Comparison of ENCODE assay signal across 8 cellular contexts in genomic region chr3:23202203-23202920, GRCh38. TPM values are rescaled to one million over a fixed set of nuclear protein-coding genes. Genes with fewer than 3 reads are reported as not detected.
DNase-seq lines count a peak whose midpoint lies in the region; ATAC-seq and TF ChIP-seq lines count a peak whose summit lies in the region.

No MANE protein-coding gene starts in this region.

- peak overlapping the region; percentile 63 for H3K4me3 ChIP-seq in parathyroid adenoma (ENCODE audit: low read depth, low read length)

- DNase-seq in Ammon's horn (ENCODE audit: low spot score) (peak; percentile 65), glutamatergic neuron (peak; percentile 16), NOMO-1 treated with dmso at 0.1 percent for 144 hours (lab: John Stamatoyannopoulos, UW; ENCODE audit: unreplicated experiment) (no peak)
- peak; percentile 4 for DNase-seq in activated T-helper 1 cell treated with anti-CD3 and anti-CD28 coated beads, Interleukin-12 subunit alpha, Interleukin-12 subunit beta, Interleukin-2, Interleukin-4 antibody, amounts not matched to agents 30 ng/mL and 10 ng/mL and 1 ng/mL, durations not matched to agents 14 hours and 24 hours and 36 hours (ENCODE audit: low spot score)

- ATAC-seq in GM19324 (IDR thresholded peaks at IDR 0.05; ENCODE audit: low FRiP score, unreplicated experiment) (peak; percentile 22), HG03457 (IDR thresholded peaks at IDR 0.05; ENCODE audit: unreplicated experiment) (peak; percentile 17), HG03039 (IDR thresholded peaks at IDR 0.05; ENCODE audit: unreplicated experiment) (no peak)

- no peaks in the 10 kb centered on the region for H3K4me1 ChIP-seq in parathyroid adenoma

- peaks cover 44% of the 10 kb centered on the region for H3K27me3 Mint-ChIP-seq in activated T-helper 1 cell treated with anti-CD3 and anti-CD28 coated beads, Interleukin-12 subunit alpha, Interleukin-12 subunit beta, Interleukin-2, Interleukin-4 antibody, amounts not matched to agents 30 ng/mL and 10 ng/mL and 1 ng/mL, durations not matched to agents 14 hours and 24 hours and 36 hours (ENCODE audit: insufficient read depth)
- H3K27me3 Mint-ChIP-seq in glutamatergic neuron (ENCODE audit: unreplicated experiment) = peaks cover 4% of the 10 kb centered on the region

- peak overlapping the region; percentile 64 for H3K4me2 ChIP-seq in parathyroid adenoma (ENCODE audit: low read length)

- H3K79me2 ChIP-seq in parathyroid adenoma = no peaks in the 10 kb centered on the region

- peak overlapping the region; percentile 78 for H3K4me3 Mint-ChIP-seq in activated T-helper 1 cell treated with anti-CD3 and anti-CD28 coated beads, Interleukin-12 subunit alpha, Interleukin-12 subunit beta, Interleukin-2, Interleukin-4 antibody, amounts not matched to agents 30 ng/mL and 10 ng/mL and 1 ng/mL, durations not matched to agents 14 hours and 24 hours and 36 hours
- H3K4me3 Mint-ChIP-seq in glutamatergic neuron (ENCODE audit: unreplicated experiment) = peak overlapping the region; percentile 74

- no peak overlapping the region for H3K9ac ChIP-seq in parathyroid adenoma

- no peaks in the 10 kb centered on the region for H3K36me3 Mint-ChIP-seq in activated T-helper 1 cell treated with anti-CD3 and anti-CD28 coated beads, Interleukin-12 subunit alpha, Interleukin-12 subunit beta, Interleukin-2, Interleukin-4 antibody, amounts not matched to agents 30 ng/mL and 10 ng/mL and 1 ng/mL, durations not matched to agents 14 hours and 24 hours and 36 hours (ENCODE audit: low read depth)
- no peaks in the 10 kb centered on the region for H3K36me3 Mint-ChIP-seq in glutamatergic neuron (ENCODE audit: unreplicated experiment)

- H3K9me3 ChIP-seq in parathyroid adenoma (ENCODE audit: control insufficient read depth, low read length) = no peaks in the 10 kb centered on the region

- H3K27ac ChIP-seq in parathyroid adenoma = peak overlapping the region; percentile 71

- peak overlapping the region; percentile 96 for H2AFZ ChIP-seq in parathyroid adenoma

- no peaks in the 10 kb centered on the region for H3K9me3 Mint-ChIP-seq in activated T-helper 1 cell treated with anti-CD3 and anti-CD28 coated beads, Interleukin-12 subunit alpha, Interleukin-12 subunit beta, Interleukin-2, Interleukin-4 antibody, amounts not matched to agents 30 ng/mL and 10 ng/mL and 1 ng/mL, durations not matched to agents 14 hours and 24 hours and 36 hours
- peaks cover 8% of the 10 kb centered on the region for H3K9me3 Mint-ChIP-seq in glutamatergic neuron (ENCODE audit: unreplicated experiment)

- TF ChIP-seq CTCF in glutamatergic neuron (IDR thresholded peaks at IDR 0.05; ENCODE audit: partially characterized antibody, unreplicated experiment) (no peak), parathyroid adenoma (IDR thresholded peaks at IDR 0.05) (no peak)

- intact Hi-C loops in activated T-helper 1 cell treated with anti-CD3 and anti-CD28 coated beads, Interleukin-12 subunit alpha, Interleukin-12 subunit beta, Interleukin-2, Interleukin-4 antibody, amounts not matched to agents 30 ng/mL and 10 ng/mL and 1 ng/mL, durations not matched to agents 14 hours and 24 hours and 36 hours (cut with micrococcal nuclease) = loop anchor here (2.0 to 10.0 kb wide), 6 partner anchors 120 to 742 kb away; partner anchors contain the start of genes NKIRAS1, NR1D2 and RPL15

- peak overlapping the region; percentile 34 for H3K27ac Mint-ChIP-seq in activated T-helper 1 cell treated with anti-CD3 and anti-CD28 coated beads, Interleukin-12 subunit alpha, Interleukin-12 subunit beta, Interleukin-2, Interleukin-4 antibody, amounts not matched to agents 30 ng/mL and 10 ng/mL and 1 ng/mL, durations not matched to agents 14 hours and 24 hours and 36 hours
- H3K27ac Mint-ChIP-seq in glutamatergic neuron (ENCODE audit: unreplicated experiment) = peak overlapping the region; percentile 39

- no peaks in the 10 kb centered on the region for H3K36me3 ChIP-seq in parathyroid adenoma (ENCODE audit: control insufficient read depth, insufficient read depth, low read length)

- H3K27me3 ChIP-seq in parathyroid adenoma (ENCODE audit: control insufficient read depth, insufficient read depth, low read length) = no peaks in the 10 kb centered on the region

- peaks cover 33% of the 10 kb centered on the region for H3K4me1 Mint-ChIP-seq in activated T-helper 1 cell treated with anti-CD3 and anti-CD28 coated beads, Interleukin-12 subunit alpha, Interleukin-12 subunit beta, Interleukin-2, Interleukin-4 antibody, amounts not matched to agents 30 ng/mL and 10 ng/mL and 1 ng/mL, durations not matched to agents 14 hours and 24 hours and 36 hours (ENCODE audit: low read depth)
- H3K4me1 Mint-ChIP-seq in glutamatergic neuron (ENCODE audit: low read depth, unreplicated experiment) = peaks cover 2% of the 10 kb centered on the region

RNA-seq across cellular contexts. Expression of gene UBE2E2, which starts 0.8 kb away (rescaled TPM):
- 11.8 and 13.9 TPM in 2 replicates for total RNA-seq in activated T-helper 1 cell treated with anti-CD3 and anti-CD28 coated beads, Interleukin-12 subunit alpha, Interleukin-12 subunit beta, Interleukin-2, Interleukin-4 antibody, amounts not matched to agents 30 ng/mL and 10 ng/mL and 1 ng/mL, durations not matched to agents 14 hours and 24 hours and 36 hours
- total RNA-seq in glutamatergic neuron (ENCODE audit: unreplicated experiment) = 40.6 TPM
